Comparison of ENCODE assay signal across 8 cellular contexts in the genomic region with DNA sequence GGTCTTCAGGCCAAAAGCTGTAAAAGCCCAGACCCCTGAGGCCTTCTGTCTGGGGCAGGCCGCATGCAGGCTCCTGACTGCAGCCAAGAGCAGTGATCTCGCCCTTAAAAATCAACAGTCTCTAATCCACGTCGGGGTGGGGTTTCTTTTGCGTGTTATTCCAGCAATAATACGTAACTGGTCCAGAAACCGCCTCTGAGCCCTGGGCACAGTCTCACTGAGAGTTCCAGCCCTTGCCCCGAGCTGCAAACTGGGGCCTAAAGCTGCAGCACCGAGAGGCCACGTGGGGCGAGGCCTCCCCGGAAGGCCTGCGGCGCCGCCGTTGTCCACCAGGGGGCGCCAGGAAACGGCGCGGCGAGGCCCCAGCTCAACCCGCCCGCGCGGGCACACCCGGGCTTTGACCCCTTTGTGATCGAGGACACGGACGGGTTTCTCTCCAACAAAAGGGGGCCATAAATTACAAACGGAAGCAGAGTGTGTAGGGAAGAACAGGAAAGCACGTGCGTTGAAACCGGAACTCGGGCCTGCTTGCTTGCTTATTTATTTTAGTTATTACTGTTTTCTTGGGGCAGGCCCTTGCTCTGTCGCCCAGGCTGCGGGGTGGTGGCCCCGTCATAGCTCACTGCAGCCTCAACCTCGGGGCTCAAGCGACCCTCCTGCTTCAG.
DNase-seq lines count a peak whose midpoint lies in the region; ATAC-seq and TF ChIP-seq lines count a peak whose summit lies in the region.

No MANE protein-coding gene starts in this region.

- peak; percentile 77 for DNase-seq in ACHN
- peak; percentile 71 for DNase-seq in Jurkat, Clone E6-1 (ENCODE audit: low read depth, low spot score)
- DNase-seq in RKO (ENCODE audit: low spot score) = peak; percentile 77
- DNase-seq in activated T-helper 9 cell treated with anti-CD3 and anti-CD28 coated beads, Interleukin-2, amount 50 U/mL, for 16 hours (ENCODE audit: low read depth) = peak; percentile 82
- peak; percentile 60 for DNase-seq in fibroblast of villous mesenchyme (ENCODE audit: low read depth)
- peak; percentile 88 for DNase-seq in stromal cell of bone marrow (ENCODE audit: low read depth)

- no peak overlapping the region for H3K4me3 ChIP-seq in Jurkat, Clone E6-1 (ENCODE audit: low read length)
- H3K4me3 ChIP-seq in fibroblast of villous mesenchyme (ENCODE audit: low read depth, low read length) (no peak overlapping the region), neuron (ENCODE audit: low read length) (no peak overlapping the region)

- ATAC-seq in GM19023 (IDR thresholded peaks at IDR 0.05; ENCODE audit: unreplicated experiment) = peak; percentile 74

- H2AFZ ChIP-seq in neuron (ENCODE audit: low read depth, low read length) = peak overlapping the region; percentile 24

- TF ChIP-seq CTCF in fibroblast of villous mesenchyme (IDR thresholded peaks at IDR 0.05; ENCODE audit: insufficient read depth, low read depth, low read length) = peak; percentile 97

- peaks cover 9% of the 10 kb centered on the region for H3K4me1 ChIP-seq in neuron (ENCODE audit: insufficient read depth, low read length)

- no peaks in the 10 kb centered on the region for H3K36me3 ChIP-seq in neuron (ENCODE audit: insufficient read depth, low read length)

- no peaks in the 10 kb centered on the region for H3K9me3 ChIP-seq in neuron (ENCODE audit: low read length)

- H3K27me3 ChIP-seq in neuron (ENCODE audit: insufficient read depth, low read length) = no peaks in the 10 kb centered on the region

- in situ Hi-C loops in ACHN (cut with HindIII; ENCODE audit: low pct_ligation_motif_present, low pct_unique_long_range_greater_than_20kb, low sequenced_read_pairs) = no loop called here
